Comparison of ENCODE assay signal across 15 cellular contexts in genomic region chr2:215841175-215841816, GRCh38.
DNase-seq lines count a peak whose midpoint lies in the region; ATAC-seq, FAIRE-seq and TF ChIP-seq lines count a peak whose summit lies in the region.
"Had no signal": no experiment of that assay in that cellular context is flagged by ENCODE, and none has a peak within 500 bp of the region (broad histone marks: within the 10 kb centered on the region; RNA-seq: fewer than 3 reads in every experiment).

No MANE protein-coding gene starts in this region.

- TF ChIP-seq CTCF in K562 (IDR thresholded peaks at IDR 0.05 in 2 of 3, conservative IDR thresholded peaks at IDR 0.05 in 1 of 3; ENCODE audit: insufficient read depth in 2 of 3, low read depth in 1 of 3, low read length in 3 of 3): no peak

- no peak overlapping the region for H3K9ac ChIP-seq in K562 (ENCODE audit: insufficient read depth in 1 of 2, low read depth in 2 of 2, low read length in 2 of 2)

- H3K4me1 Mint-ChIP-seq in stimulated activated effector memory CD8-positive, alpha-beta T cell treated with anti-CD3 and anti-CD28 coated beads, Interleukin-12 subunit alpha, Interleukin-12 subunit beta, amount 100 ng/mL, for 72 hours: no peaks in the 10 kb centered on the region
- H3K4me1 Mint-ChIP-seq: CD4-positive, CD25-positive, alpha-beta regulatory T cell had no signal

- H3K9me3 Mint-ChIP-seq in stimulated activated effector memory CD8-positive, alpha-beta T cell treated with anti-CD3 and anti-CD28 coated beads, Interleukin-12 subunit alpha, Interleukin-12 subunit beta, amount 100 ng/mL, for 72 hours: no peaks in the 10 kb centered on the region
- H3K9me3 Mint-ChIP-seq: naive thymus-derived CD8-positive, alpha-beta T cell; stimulated activated naive CD8-positive, alpha-beta T cell treated with anti-CD3 and anti-CD28 coated beads, Interleukin-15, Interleukin-2, amounts not matched to agents 100 ng/mL and 50 ng/mL, for 24 hours had no signal

- H3K27me3 ChIP-seq in K562 (ENCODE audit: control insufficient read depth in 2 of 2, insufficient read depth in 2 of 2, low read length in 2 of 2): no peaks in the 10 kb centered on the region
- no peaks in the 10 kb centered on the region for H3K27me3 ChIP-seq in small intestine (ENCODE audit: control insufficient read depth in 2 of 2, insufficient read depth in 2 of 2, low read length in 2 of 2)
- H3K27me3 ChIP-seq: left lung had no signal

- CTCF ChIA-PET in K562 (lab: Yijun Ruan, JAX; ENCODE audit: low intra/inter-chr PET ratio): no interaction called here

- H3K4me1 ChIP-seq in K562 (replicated peaks in 1 of 2; ENCODE audit: control insufficient read depth in 2 of 2, insufficient read depth in 2 of 2, low read length in 2 of 2): no peaks in the 10 kb centered on the region; a peak in 2 of 5 replicates
- peaks cover 0 to 3% of the 10 kb centered on the region in 2 donors for H3K4me1 ChIP-seq in small intestine (ENCODE audit: control insufficient read depth in 2 of 2, insufficient read depth in 1 of 2, low read depth in 1 of 2, low read length in 1 of 2)

- in situ Hi-C loops in K562 (cut with MboI): no loop called here

- WGBS in K562 (ENCODE audit: insufficient coverage, low coverage, missing lambda C conversion rate): 46% methylated on average over 5 of the region's 5 CpGs
- WGBS in small intestine, 3 donors: 18 to 43% (median 32%) methylated on average over 5 of the region's 5 CpGs

- H4K20me1 ChIP-seq in K562 (replicated peaks; ENCODE audit: control insufficient read depth, insufficient read depth, low read length): no peaks in the 10 kb centered on the region

- peak; percentile 11 for ATAC-seq in GM19351 (IDR thresholded peaks at IDR 0.05; ENCODE audit: unreplicated experiment)
- peak; percentile 5 for ATAC-seq in HG02885 (IDR thresholded peaks at IDR 0.05; ENCODE audit: poor library complexity, unreplicated experiment)
- ATAC-seq in K562: no peak
- ATAC-seq in stimulated activated effector memory CD8-positive, alpha-beta T cell treated with anti-CD3 and anti-CD28 coated beads, Interleukin-12 subunit alpha, Interleukin-12 subunit beta, amount 100 ng/mL, for 72 hours: no peak
- ATAC-seq: left lung; naive thymus-derived CD8-positive, alpha-beta T cell had no signal

- no peak for FAIRE-seq in K562 (lab: Jason Lieb, UNC)
- no peak for FAIRE-seq in small intestine (lab: Jason Lieb, UNC)
- FAIRE-seq: bronchial epithelial cell, G401.6 had no signal

- no peak overlapping the region for H3K4me3 Mint-ChIP-seq in stimulated activated effector memory CD8-positive, alpha-beta T cell treated with anti-CD3 and anti-CD28 coated beads, Interleukin-12 subunit alpha, Interleukin-12 subunit beta, amount 100 ng/mL, for 72 hours
- H3K4me3 Mint-ChIP-seq: CD4-positive, CD25-positive, alpha-beta regulatory T cell; naive thymus-derived CD8-positive, alpha-beta T cell; stimulated activated naive CD8-positive, alpha-beta T cell treated with anti-CD3 and anti-CD28 coated beads, Interleukin-15, Interleukin-2, amounts not matched to agents 100 ng/mL and 50 ng/mL, for 24 hours had no signal

- BruUV-seq in K562 (replicated peaks; lab: Mats Ljungman, UMichigan): no TSS peak

- H3K27ac ChIP-seq in K562 (ENCODE audit: extremely low read depth, low read depth, low read length) (no peak overlapping the region), small intestine (ENCODE audit: low read depth in 1 of 2, low read length in 1 of 2) (peak overlapping the region in 1 of 2 donors; percentile 18)
- H3K27ac ChIP-seq: left lung had no signal

- H3K9me1 ChIP-seq in K562 (ENCODE audit: control insufficient read depth, insufficient read depth, low read length): no peaks in the 10 kb centered on the region

- no peaks in the 10 kb centered on the region for H3K36me3 Mint-ChIP-seq in stimulated activated effector memory CD8-positive, alpha-beta T cell treated with anti-CD3 and anti-CD28 coated beads, Interleukin-12 subunit alpha, Interleukin-12 subunit beta, amount 100 ng/mL, for 72 hours
- H3K36me3 Mint-ChIP-seq: CD4-positive, CD25-positive, alpha-beta regulatory T cell; naive thymus-derived CD8-positive, alpha-beta T cell had no signal

- intact Hi-C loops in K562 (cut with micrococcal nuclease): no loop called here

- H3K27ac Mint-ChIP-seq in stimulated activated effector memory CD8-positive, alpha-beta T cell treated with anti-CD3 and anti-CD28 coated beads, Interleukin-12 subunit alpha, Interleukin-12 subunit beta, amount 100 ng/mL, for 72 hours: no peak overlapping the region
- H3K27ac Mint-ChIP-seq: CD4-positive, CD25-positive, alpha-beta regulatory T cell; naive thymus-derived CD8-positive, alpha-beta T cell; stimulated activated naive CD8-positive, alpha-beta T cell treated with anti-CD3 and anti-CD28 coated beads, Interleukin-15, Interleukin-2, amounts not matched to agents 100 ng/mL and 50 ng/mL, for 24 hours had no signal

- no peaks in the 10 kb centered on the region for H3K79me2 ChIP-seq in K562 (ENCODE audit: control insufficient read depth, insufficient read depth, low read length)

- POLR2A ChIA-PET in K562 (lab: Yijun Ruan, JAX): interaction anchor here (0.6 to 1.3 kb wide), 3 partner anchors 12 to 557 kb away, joined by 3 to 4 read pairs (median 4); no protein-coding TSS in a partner anchor

- TF ChIP-seq RAD21 in K562 (CRISPR knock-in tag; conservative IDR thresholded peaks at IDR 0.05 in 1 of 2, IDR thresholded peaks at IDR 0.05 in 1 of 2): no peak

- H3K9me3 ChIP-seq in K562 (replicated peaks; ENCODE audit: control insufficient read depth, insufficient read depth, low read depth, low read length) (no peaks in the 10 kb centered on the region), small intestine (ENCODE audit: control insufficient read depth, low read depth) (no peaks in the 10 kb centered on the region)
- H3K9me3 ChIP-seq: left lung had no signal

- TF ChIP-seq EP300 in K562 (IDR thresholded peaks at IDR 0.05; ENCODE audit: low read length): no peak

- DNase-seq in K562 (ENCODE audit: extremely low read depth in 1 of 4, low spot score in 3 of 4) (no peak), small intestine (peak; percentile 44), NCI-H2196 treated with DMSO at 0.1 percent for 48 hours (lab: John Stamatoyannopoulos, UW; ENCODE audit: unreplicated experiment) (no peak), COLO829 (ENCODE audit: low spot score) (no peak)
- no peak for DNase-seq in stimulated activated effector memory CD8-positive, alpha-beta T cell treated with anti-CD3 and anti-CD28 coated beads, Interleukin-12 subunit alpha, Interleukin-12 subunit beta, amount 100 ng/mL, for 72 hours (ENCODE audit: low spot score in 2 of 2)
- DNase-seq: activated naive CD4-positive, alpha-beta T cell treated with Interleukin-2 at 50 U/mL for 16 hours; CD4-positive, CD25-positive, alpha-beta regulatory T cell; left lung; naive thymus-derived CD8-positive, alpha-beta T cell; NCI-H2107 had no signal

- no peak overlapping the region for H3K4me2 ChIP-seq in K562 (ENCODE audit: insufficient read depth, low read length)

- H3K36me3 ChIP-seq in K562 (ENCODE audit: control insufficient read depth, insufficient read depth, low read length): no peaks in the 10 kb centered on the region
- no peaks in the 10 kb centered on the region for H3K36me3 ChIP-seq in small intestine (ENCODE audit: control insufficient read depth in 2 of 2, insufficient read depth in 2 of 2, low read length in 2 of 2)
- H3K36me3 ChIP-seq: left lung had no signal

- 0 out of 2 replicates have a peak overlapping the region, but pooled peaks have one; percentile 19 for H2AFZ ChIP-seq in K562 (ENCODE audit: low read depth, low read length)

- H3K4me3 ChIP-seq in K562 (no peak overlapping the region), small intestine (ENCODE audit: low read depth in 1 of 2, low read length in 2 of 2) (no peak overlapping the region)
- H3K4me3 ChIP-seq: left lung had no signal

- TF ChIP-seq POLR2A in K562 (conservative IDR thresholded peaks at IDR 0.05): no peak

TF ChIP-seq in K562, 482 proteins besides CTCF, POLR2A, EP300 and RAD21:
- no peak for TF ChIP-seq ZHX1 (conservative IDR thresholded peaks at IDR 0.05; ENCODE audit: low read length)
- peak; percentile 24; the same call in 1 of the 2 replicates for TF ChIP-seq ZNF316 (IDR thresholded peaks at IDR 0.05)

Comparison
In these comparisons a context has a peak if more than half of its experiments do, and no peak if none do; other contexts are left out.
1. ATAC-seq: peak in GM19351 (single experiment) and HG02885 (single experiment); none in K562 (single experiment) and stimulated activated effector memory CD8-positive, alpha-beta T cell treated with anti-CD3 and anti-CD28 coated beads, Interleukin-12 subunit alpha, Interleukin-12 subunit beta, amount 100 ng/mL, for 72 hours (single experiment).